19 cellular contexts compared by ENCODE assay signal in genomic region chr16:17278988-17279387, GRCh38.
DNase-seq lines count a peak whose midpoint lies in the region; ATAC-seq and TF ChIP-seq lines count a peak whose summit lies in the region.
"Had no signal": no experiment of that assay in that cellular context is flagged by ENCODE, and none has a peak within 500 bp of the region (broad histone marks: within the 10 kb centered on the region; RNA-seq: fewer than 3 reads in every experiment).

No MANE protein-coding gene starts in this region.

- no peak for TF ChIP-seq CTCF in OCI-LY1 (IDR thresholded peaks at IDR 0.05; ENCODE audit: low read length)
- no peak for TF ChIP-seq CTCF in progenitor cell of endocrine pancreas (IDR thresholded peaks at IDR 0.05; ENCODE audit: unreplicated experiment)

- no peaks in the 10 kb centered on the region for H3F3A ChIP-seq in OCI-LY1 (ENCODE audit: insufficient read depth, low read length)

- no peak for ATAC-seq in naive B cell (ENCODE audit: low read depth in 2 of 2)
- no peak for ATAC-seq in HG02973 (IDR thresholded peaks at IDR 0.05; ENCODE audit: unreplicated experiment)

- H3K27ac Mint-ChIP-seq in activated naive CD4-positive, alpha-beta T cell treated with anti-CD3 and anti-CD28 coated beads, Interleukin-2, amount 10 ng/mL, durations not matched to agents 7 days and 5 days, result peak overlapping the region; percentile 17
- H3K27ac Mint-ChIP-seq in naive B cell (peak overlapping the region; percentile 67 to 94 (median 82)), progenitor cell of endocrine pancreas (no peak overlapping the region)
- H3K27ac Mint-ChIP-seq: CD8-positive, alpha-beta memory T cell; H9 had no signal

- H3K79me2 ChIP-seq in OCI-LY1 (ENCODE audit: insufficient read depth, low read length), result no peaks in the 10 kb centered on the region

- H4K20me1 ChIP-seq in OCI-LY1 (ENCODE audit: insufficient read depth, low read length), result no peaks in the 10 kb centered on the region

- no peak overlapping the region for H2AFZ ChIP-seq in OCI-LY1 (ENCODE audit: low read length)

- H3K27ac ChIP-seq in OCI-LY1 (ENCODE audit: low read depth, low read length, poor library complexity, severe bottlenecking), result peak overlapping the region; percentile 32
- H3K27ac ChIP-seq: SK-N-MC had no signal

- peaks cover 8% of the 10 kb centered on the region for H3K36me3 Mint-ChIP-seq in activated naive CD4-positive, alpha-beta T cell treated with anti-CD3 and anti-CD28 coated beads, Interleukin-2, amount 10 ng/mL, durations not matched to agents 7 days and 5 days
- H3K36me3 Mint-ChIP-seq in naive B cell, result no peaks in the 10 kb centered on the region
- no peaks in the 10 kb centered on the region for H3K36me3 Mint-ChIP-seq in progenitor cell of endocrine pancreas (ENCODE audit: insufficient read depth)
- H3K36me3 Mint-ChIP-seq: CD8-positive, alpha-beta memory T cell had no signal

- no peaks in the 10 kb centered on the region for H3K36me3 ChIP-seq in OCI-LY1 (ENCODE audit: insufficient read depth, low read length)
- H3K36me3 ChIP-seq: MG63 had no signal

- H3K9me3 Mint-ChIP-seq in activated naive CD4-positive, alpha-beta T cell treated with anti-CD3 and anti-CD28 coated beads, Interleukin-2, amount 10 ng/mL, durations not matched to agents 7 days and 5 days, result no peaks in the 10 kb centered on the region
- H3K9me3 Mint-ChIP-seq in naive B cell (no peaks in the 10 kb centered on the region), progenitor cell of endocrine pancreas (ENCODE audit: low read depth) (no peaks in the 10 kb centered on the region)
- H3K9me3 Mint-ChIP-seq: CD8-positive, alpha-beta memory T cell; H9; IgD-negative memory B cell had no signal

- H3K27me3 Mint-ChIP-seq in activated naive CD4-positive, alpha-beta T cell treated with anti-CD3 and anti-CD28 coated beads, Interleukin-2, amount 10 ng/mL, durations not matched to agents 7 days and 5 days, result no peaks in the 10 kb centered on the region
- H3K27me3 Mint-ChIP-seq in naive B cell (no peaks in the 10 kb centered on the region), progenitor cell of endocrine pancreas (no peaks in the 10 kb centered on the region)
- H3K27me3 Mint-ChIP-seq: CD8-positive, alpha-beta memory T cell had no signal

- no peak overlapping the region for H3K4me3 Mint-ChIP-seq in activated naive CD4-positive, alpha-beta T cell treated with anti-CD3 and anti-CD28 coated beads, Interleukin-2, amount 10 ng/mL, durations not matched to agents 7 days and 5 days
- H3K4me3 Mint-ChIP-seq in naive B cell (peak overlapping the region in 6 of 8 donors; percentile 17 to 80 (median 62)), progenitor cell of endocrine pancreas (ENCODE audit: low read depth) (no peak overlapping the region)
- H3K4me3 Mint-ChIP-seq: CD8-positive, alpha-beta memory T cell; H9 had no signal

- peaks cover 36% of the 10 kb centered on the region for H3K4me1 Mint-ChIP-seq in activated naive CD4-positive, alpha-beta T cell treated with anti-CD3 and anti-CD28 coated beads, Interleukin-2, amount 10 ng/mL, durations not matched to agents 7 days and 5 days
- H3K4me1 Mint-ChIP-seq in naive B cell (peaks cover 64 to 96% (median 87%) of the 10 kb centered on the region in 3 donors), progenitor cell of endocrine pancreas (ENCODE audit: low read depth) (peaks cover 8% of the 10 kb centered on the region)

- no peak overlapping the region for H3K9ac ChIP-seq in OCI-LY1 (ENCODE audit: low read length)

- no peak for DNase-seq in activated naive CD4-positive, alpha-beta T cell treated with anti-CD3 and anti-CD28 coated beads, Interleukin-2, amount 10 ng/mL, durations not matched to agents 7 days and 5 days
- no peak for DNase-seq in activated naive CD4-positive, alpha-beta T cell treated with Interleukin-2 at 50 U/mL for 16 hours
- DNase-seq in naive B cell (no peak), progenitor cell of endocrine pancreas (ENCODE audit: low spot score, unreplicated experiment) (no peak), SIG-M5 (lab: John Stamatoyannopoulos, UW) (no peak)
- no peak for DNase-seq in effector CD8-positive, alpha-beta T cell (lab: John Stamatoyannopoulos, UW)
- DNase-seq: CD8-positive, alpha-beta memory T cell; H9; Kasumi-1; MG63; NCI-H1092; NCI-H146; NCI-H2081; NCI-H526; Right ventricle myocardium superior had no signal

- CTCF ChIA-PET in activated naive CD4-positive, alpha-beta T cell treated with anti-CD3 and anti-CD28 coated beads, Interleukin-2, amount 10 ng/mL, durations not matched to agents 7 days and 5 days (lab: Charles Lee), result interaction anchor here (1.0 kb wide), 1 partner anchor 188 kb away, joined by 4 read pairs; no protein-coding TSS in a partner anchor

- H3K9me3 ChIP-seq in OCI-LY1 (ENCODE audit: low read length), result no peaks in the 10 kb centered on the region
- H3K9me3 ChIP-seq: MG63 had no signal

- H3K4me3 ChIP-seq in OCI-LY1 (ENCODE audit: low read depth, low read length, poor library complexity, severe bottlenecking), result no peak overlapping the region
- H3K4me3 ChIP-seq: MG63, SK-N-MC had no signal

- no peaks in the 10 kb centered on the region for H3K27me3 ChIP-seq in OCI-LY1 (ENCODE audit: insufficient read depth, low read length)
- H3K27me3 ChIP-seq: MG63 had no signal

- peak overlapping the region; percentile 4; the same call in 1 of the 2 replicates for H3K4me2 ChIP-seq in OCI-LY1 (ENCODE audit: low read length)

- H3K4me1 ChIP-seq in OCI-LY1 (ENCODE audit: insufficient read depth, low read length, severe bottlenecking), result peaks cover 61% of the 10 kb centered on the region

- no peaks in the 10 kb centered on the region for H3K9me2 ChIP-seq in OCI-LY1 (ENCODE audit: low read depth, low read length)

Comparison
In these comparisons a context has a peak if more than half of its experiments do, and no peak if none do; other contexts are left out.
1. H3K4me3 Mint-ChIP-seq: peak in naive B cell (6 of 8); none in activated naive CD4-positive, alpha-beta T cell treated with anti-CD3 and anti-CD28 coated beads, Interleukin-2, amount 10 ng/mL, durations not matched to agents 7 days and 5 days (single experiment) and progenitor cell of endocrine pancreas (single experiment).